9 cellular contexts compared by ENCODE assay signal in genomic region chr15:98684441-98684840, GRCh38. TPM values are rescaled to one million over a fixed set of nuclear protein-coding genes. Genes with fewer than 3 reads are reported as not detected.
DNase-seq lines count a peak whose midpoint lies in the region; TF ChIP-seq lines count a peak whose summit lies in the region.
"Had no signal": no experiment of that assay in that cellular context is flagged by ENCODE, and none has a peak within 500 bp of the region (broad histone marks: within the 10 kb centered on the region; RNA-seq: fewer than 3 reads in every experiment).

No MANE protein-coding gene starts in this region.

- H3K27ac ChIP-seq in HEK293 (ENCODE audit: extremely low read depth, low read depth, low read length) (no peak overlapping the region), thyroid gland (peak overlapping the region in 2 of 3 donors; percentile 68 to 85)

- intact Hi-C loops in thyroid gland (cut with DNase I) = no loop called here

- H3K4me1 ChIP-seq in HEK293 (ENCODE audit: control insufficient read depth, insufficient read depth, low read length) (peaks cover 41% of the 10 kb centered on the region), thyroid gland (peaks cover 55 to 74% of the 10 kb centered on the region in 2 donors)

- TF ChIP-seq CTCF in HEK293 (tag by site-specific recombination; IDR thresholded peaks at IDR 0.05) (no peak), thyroid gland (IDR thresholded peaks at IDR 0.05) (no peak)

- POLR2A ChIA-PET in HEK293 (lab: Yijun Ruan, JAX) = interaction anchor here (0.6 kb wide), 1 partner anchor 150 kb away, joined by 4 read pairs; no protein-coding TSS in a partner anchor

- DNase-seq in RPMI7951 (ENCODE audit: low read depth) (peak; percentile 33), glomerular visceral epithelial cell (ENCODE audit: extremely low spot score) (peak; percentile 61), thyroid gland (no peak), activated gamma-delta T cell treated with Interleukin-2 at 50 U/mL for 16 hours (no peak), NCI-H1048 (lab: John Stamatoyannopoulos, UW) (no peak), NCI-H1092 (lab: John Stamatoyannopoulos, UW) (no peak)
- DNase-seq: activated T-cell treated with anti-CD3 and anti-CD28 coated beads, Interleukin-2, amount 50 U/mL, for 24 hours; cortex of kidney had no signal

- H3K36me3 ChIP-seq in HEK293 (ENCODE audit: control insufficient read depth in 2 of 2, insufficient read depth in 1 of 2, low read length in 2 of 2) (no peaks in the 10 kb centered on the region), thyroid gland (no peaks in the 10 kb centered on the region)

- no peak for TF ChIP-seq POLR2A in thyroid gland (IDR thresholded peaks at IDR 0.05)

- CTCF ChIA-PET in HEK293 (lab: Yijun Ruan, JAX) = interaction anchor here (0.7 to 1.7 kb wide), 7 partner anchors 12 to 170 kb away, joined by 3 to 4 read pairs (median 3); no protein-coding TSS in a partner anchor

- H3K4me3 ChIP-seq in HEK293 (ENCODE audit: low read depth, low read length) (no peak overlapping the region), thyroid gland (replicated peaks in 1 of 3) (no peak overlapping the region)

- H3K9me3 ChIP-seq in HEK293 (ENCODE audit: control insufficient read depth, insufficient read depth, low read depth, low read length) (no peaks in the 10 kb centered on the region), thyroid gland (no peaks in the 10 kb centered on the region)

- no peaks in the 10 kb centered on the region for H3K27me3 ChIP-seq in thyroid gland

- WGBS in thyroid gland, 2 donors = 70 to 71% methylated on average over 5 of the region's 5 CpGs

TF ChIP-seq in HEK293, 187 proteins besides CTCF, POLR2A, EP300 and RAD21 (continues in another document):
- TF ChIP-seq ZNF174 (tag by site-specific recombination; IDR thresholded peaks at IDR 0.05) = no peak
- TF ChIP-seq ZNF140 (tag by site-specific recombination; IDR thresholded peaks at IDR 0.05) = no peak
- no peak for TF ChIP-seq GFI1B (tag by site-specific recombination; IDR thresholded peaks at IDR 0.05)
- TF ChIP-seq FEZF1 (tag by site-specific recombination; IDR thresholded peaks at IDR 0.05) = 0 out of 2 replicates have a peak, but pooled peaks have one; percentile 23
- no peak for TF ChIP-seq ZNF518A (tag by site-specific recombination; conservative IDR thresholded peaks at IDR 0.05; ENCODE audit: low read depth)
- TF ChIP-seq ZNF580 (tag by site-specific recombination; IDR thresholded peaks at IDR 0.05) = no peak
- TF ChIP-seq ZNF132 (tag by site-specific recombination; IDR thresholded peaks at IDR 0.05; ENCODE audit: borderline replicate concordance) = no peak
- no peak for TF ChIP-seq GLI4 (tag by site-specific recombination; IDR thresholded peaks at IDR 0.05)
- TF ChIP-seq ZSCAN30 (tag by site-specific recombination; IDR thresholded peaks at IDR 0.05) = 0 out of 2 replicates have a peak, but pooled peaks have one; percentile 17
- TF ChIP-seq ZNF596 (tag by site-specific recombination; IDR thresholded peaks at IDR 0.05) = no peak
- no peak for TF ChIP-seq ZNF433 (tag by site-specific recombination; IDR thresholded peaks at IDR 0.05; ENCODE audit: low read depth)
- no peak for TF ChIP-seq INSM2 (tag by site-specific recombination; IDR thresholded peaks at IDR 0.05)
- peak; percentile 44; the same call in 1 of the 2 replicates for TF ChIP-seq IKZF3 (tag by site-specific recombination; IDR thresholded peaks at IDR 0.05)
- no peak for TF ChIP-seq SCRT2 (tag by site-specific recombination; IDR thresholded peaks at IDR 0.05)
- no peak for TF ChIP-seq KLF16 (tag by site-specific recombination; IDR thresholded peaks at IDR 0.05)
- no peak for TF ChIP-seq ZBTB10 (tag by site-specific recombination; IDR thresholded peaks at IDR 0.05)
- TF ChIP-seq PRDM1 (tag by site-specific recombination; IDR thresholded peaks at IDR 0.05) = no peak
- no peak for TF ChIP-seq ZNF2 (tag by site-specific recombination; IDR thresholded peaks at IDR 0.05)
- TF ChIP-seq SCRT1 (tag by site-specific recombination; IDR thresholded peaks at IDR 0.05; ENCODE audit: borderline replicate concordance) = no peak
- TF ChIP-seq ZNF654 (tag by site-specific recombination; IDR thresholded peaks at IDR 0.05; ENCODE audit: low read depth) = no peak

RNA-seq across cellular contexts. Expression of gene IGF1R, which starts 36.1 kb away (rescaled TPM):
- 3.0 and 5.9 TPM in 2 replicates for total RNA-seq in RPMI7951 (2014; rRNA removed; shearing (Covaris generic))
- total RNA-seq in thyroid gland = 100 to 1,000 TPM in 2 of 4 donors, 10 to 100 TPM in 2; 51.5 to 146 (median 89.6) TPM

Comparison
In these comparisons a context has a peak if more than half of its experiments do, and no peak if none do; other contexts are left out.
1. DNase-seq: peak in RPMI7951 (single experiment) and glomerular visceral epithelial cell (single experiment); none in thyroid gland (0 of 2), activated gamma-delta T cell treated with Interleukin-2 at 50 U/mL for 16 hours (single experiment), NCI-H1048 (single experiment) and NCI-H1092 (single experiment).